ENCODE assay signal across 1 cellular context in genomic region chr22:45511847-45512261, GRCh38.
TF ChIP-seq lines count a peak whose summit lies in the region.

No MANE protein-coding gene starts in this region.

TF ChIP-seq in GM23338, 12 proteins besides CTCF, POLR2A, EP300 and RAD21 (continued from another document):
- TF ChIP-seq REST (IDR thresholded peaks at IDR 0.05; ENCODE audit: unreplicated experiment): no peak
- TF ChIP-seq NANOG (IDR thresholded peaks at IDR 0.05; ENCODE audit: borderline replicate concordance): no peak
- TF ChIP-seq POLR2AphosphoS5 (IDR thresholded peaks at IDR 0.05; ENCODE audit: low read depth): no peak
- no peak for TF ChIP-seq CREB1 (CRISPR knock-in tag; IDR thresholded peaks at IDR 0.05; ENCODE audit: low read depth)
- no peak for TF ChIP-seq EZH2phosphoT487 (IDR thresholded peaks at IDR 0.05; ENCODE audit: unreplicated experiment)
- no peak for TF ChIP-seq EZH2 (IDR thresholded peaks at IDR 0.05; ENCODE audit: low read depth, unreplicated experiment)
